In genomic region chr3:141387446-141388030, GRCh38 we compare ENCODE assay signal across 9 cellular contexts. TPM values are rescaled to one million over a fixed set of nuclear protein-coding genes. Genes with fewer than 3 reads are reported as not detected.
DNase-seq lines count a peak whose midpoint lies in the region; ATAC-seq and TF ChIP-seq lines count a peak whose summit lies in the region.
"Had no signal": no experiment of that assay in that cellular context is flagged by ENCODE, and none has a peak within 500 bp of the region (broad histone marks: within the 10 kb centered on the region; RNA-seq: fewer than 3 reads in every experiment).

No MANE protein-coding gene starts in this region.

- intact Hi-C loops in dorsolateral prefrontal cortex (cut with DNase I): no loop called here
- intact Hi-C loops in sciatic nerve (cut with DNase I): no loop called here

- DNase-seq in GM06990 (ENCODE audit: extremely low read depth, insufficient read length) (no peak), NCI-H1694 treated with DMSO at 0.1 percent for 48 hours (lab: John Stamatoyannopoulos, UW) (peak; percentile 59), dorsolateral prefrontal cortex (no peak), AG08396 (ENCODE audit: low spot score) (no peak), sciatic nerve (ENCODE audit: low spot score) (no peak)
- DNase-seq: DMS153; effector memory CD8-positive, alpha-beta T cell had no signal

- no peak overlapping the region for H3K9ac ChIP-seq in rectal smooth muscle tissue (ENCODE audit: low read length)

- H3K4me3 ChIP-seq in GM06990 (replicated peaks; ENCODE audit: low read depth, low read length): peak overlapping the region; percentile 71
- peak overlapping the region; percentile 39 to 73 (median 59) for H3K4me3 ChIP-seq in dorsolateral prefrontal cortex
- H3K4me3 ChIP-seq in rectal smooth muscle tissue (ENCODE audit: low read length): peak overlapping the region; percentile 56

- H3K27ac ChIP-seq in dorsolateral prefrontal cortex (peak overlapping the region; percentile 63 to 96 (median 90)), rectal smooth muscle tissue (ENCODE audit: low read depth, low read length) (no peak overlapping the region)

- TF ChIP-seq CTCF in GM06990 (IDR thresholded peaks at IDR 0.05; ENCODE audit: insufficient read depth, low read length, poor library complexity, severe bottlenecking) (no peak), dorsolateral prefrontal cortex (IDR thresholded peaks at IDR 0.05 in 54 of 56, conservative IDR thresholded peaks at IDR 0.05 in 2 of 56; ENCODE audit: low read depth in 1 of 56, partially characterized antibody in 56 of 56) (no peak)

- no peaks in the 10 kb centered on the region for H3K27me3 ChIP-seq in GM06990 (replicated peaks; ENCODE audit: control insufficient read depth, insufficient read depth, low read length)
- no peaks in the 10 kb centered on the region for H3K27me3 ChIP-seq in dorsolateral prefrontal cortex
- no peaks in the 10 kb centered on the region for H3K27me3 ChIP-seq in rectal smooth muscle tissue (ENCODE audit: control insufficient read depth, insufficient read depth, low read length)

- ATAC-seq in GM21423 (IDR thresholded peaks at IDR 0.05; ENCODE audit: unreplicated experiment) (no peak), sciatic nerve (no peak)

- peaks cover 3% of the 10 kb centered on the region for H3K36me3 ChIP-seq in GM06990 (ENCODE audit: control insufficient read depth, insufficient read depth, low read length)
- peaks cover 5% of the 10 kb centered on the region for H3K36me3 ChIP-seq in rectal smooth muscle tissue (ENCODE audit: control insufficient read depth, insufficient read depth, low read length)

- H3K4me1 ChIP-seq in rectal smooth muscle tissue (ENCODE audit: control insufficient read depth, insufficient read depth, low read length): peaks cover 9% of the 10 kb centered on the region

RNA-seq across cellular contexts. Expression of gene ZBTB38, which starts 19.2 kb away (rescaled TPM):
- total RNA-seq in dorsolateral prefrontal cortex (100 to 1,000 TPM; 101 to 187 (median 131) TPM), sciatic nerve (117 TPM)
